In the genomic region with DNA sequence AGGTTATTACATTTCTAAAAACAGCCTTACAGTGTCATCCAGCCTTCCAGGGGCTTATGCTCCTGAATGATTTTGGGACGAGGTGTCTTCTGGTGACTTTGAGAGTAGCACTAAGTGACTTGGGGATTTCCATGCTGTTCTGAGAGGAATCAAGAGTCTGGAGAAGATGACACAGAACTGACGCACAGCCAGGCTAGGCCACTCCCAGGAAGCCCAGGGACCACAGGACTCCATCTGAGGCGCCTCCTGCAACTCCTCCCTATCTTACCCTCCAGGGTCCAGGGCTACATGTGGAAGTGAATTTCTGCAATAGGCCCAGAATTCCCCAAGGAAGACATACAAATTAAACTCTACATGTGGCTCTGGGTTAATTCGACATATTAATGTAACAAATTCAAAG, we compare ENCODE assay signal across 9 cellular contexts.
DNase-seq lines count a peak whose midpoint lies in the region; ATAC-seq, FAIRE-seq and TF ChIP-seq lines count a peak whose summit lies in the region.
"Had no signal": no experiment of that assay in that cellular context is flagged by ENCODE, and none has a peak within 500 bp of the region (broad histone marks: within the 10 kb centered on the region; RNA-seq: fewer than 3 reads in every experiment).

No MANE protein-coding gene starts in this region.

- H3K27ac ChIP-seq in IMR-90 (ENCODE audit: insufficient read depth, low read length) (no peak overlapping the region), pancreas (no peak overlapping the region)

- no peak overlapping the region for H3K18ac ChIP-seq in IMR-90 (ENCODE audit: low read depth, low read length)

- no peak overlapping the region for H3K4ac ChIP-seq in IMR-90 (ENCODE audit: low read depth, low read length)

- DNase-seq in CD14-positive monocyte (ENCODE audit: low spot score) (peak; percentile 64), IMR-90 (peak; percentile 74), naive B cell (no peak), Ammon's horn (ENCODE audit: low spot score) (no peak), pancreas (no peak)
- DNase-seq in activated T-cell treated with anti-CD3 and anti-CD28 coated beads, Interleukin-2, amount 50 U/mL, for 72 hours, result peak; percentile 43 to 52
- DNase-seq: NCI-H2171 had no signal

- H3K9ac ChIP-seq in IMR-90 (ENCODE audit: low read depth, low read length), result no peak overlapping the region

- no peak overlapping the region for H4K8ac ChIP-seq in IMR-90 (ENCODE audit: low read depth in 2 of 2, low read length in 2 of 2)

- H3K23ac ChIP-seq in IMR-90 (ENCODE audit: low read depth, low read length), result no peak overlapping the region

- no peak for TF ChIP-seq RAD21 in IMR-90 (IDR thresholded peaks at IDR 0.05; ENCODE audit: low read length)

- CTCF ChIA-PET in IMR-90 (lab: Yijun Ruan, JAX), result no interaction called here

- peaks cover 0 to 6% (median 2%) of the 10 kb centered on the region in 7 donors for H3K9me3 Mint-ChIP-seq in CD14-positive monocyte
- peaks cover 0 to 1% of the 10 kb centered on the region in 2 donors for H3K9me3 Mint-ChIP-seq in activated T-cell treated with anti-CD3 and anti-CD28 coated beads, Interleukin-2, amount 50 U/mL, for 72 hours
- peaks cover 0 to 6% (median 0%) of the 10 kb centered on the region in 7 donors for H3K9me3 Mint-ChIP-seq in naive B cell

- POLR2A ChIA-PET in IMR-90 (lab: Charles Lee; ENCODE audit: unreplicated experiment), result no interaction called here

- H3K4me1 Mint-ChIP-seq in CD14-positive monocyte (peaks cover 7% of the 10 kb centered on the region), naive B cell (peaks cover 0 to under 1% (median 0%) of the 10 kb centered on the region in 3 donors)
- H3K4me1 Mint-ChIP-seq in activated T-cell treated with anti-CD3 and anti-CD28 coated beads, Interleukin-2, amount 50 U/mL, for 72 hours (ENCODE audit: low read depth), result peaks cover 7% of the 10 kb centered on the region

- TF ChIP-seq CTCF in CD14-positive monocyte (IDR thresholded peaks at IDR 0.05), result no peak
- no peak for TF ChIP-seq CTCF in IMR-90 (conservative IDR thresholded peaks at IDR 0.05; ENCODE audit: low read depth, low read length)
- TF ChIP-seq CTCF in pancreas (IDR thresholded peaks at IDR 0.05), result no peak

- no peak overlapping the region for H2AK9ac ChIP-seq in IMR-90 (replicated peaks; ENCODE audit: low read depth, low read length, poor library complexity)

- H3K4me3 ChIP-seq in IMR-90 (ENCODE audit: insufficient read depth, low read depth, low read length), result no peak overlapping the region
- H3K4me3 ChIP-seq in pancreas, result no peak overlapping the region

- no CpG with 5 or more reads among the region's 4 CpGs for WGBS in IMR-90 (ENCODE audit: extremely low coverage in 2 of 2, insufficient read length in 1 of 2), 2 experiments
- 54 to 64% methylated on average over 4 of the region's 4 CpGs for WGBS in pancreas, 2 donors

- H3K36me3 ChIP-seq in IMR-90 (ENCODE audit: control insufficient read depth, insufficient read depth, low read length) (no peaks in the 10 kb centered on the region), pancreas (no peaks in the 10 kb centered on the region)

- H4K91ac ChIP-seq in IMR-90 (ENCODE audit: insufficient read depth, low read depth, low read length), result no peak overlapping the region

- BruUV-seq in IMR-90 (replicated peaks; lab: Mats Ljungman, UMichigan), result no TSS peak

- no peak overlapping the region for H3K4me2 ChIP-seq in IMR-90 (ENCODE audit: low read depth, low read length)

- TF ChIP-seq POLR2A in IMR-90 (IDR thresholded peaks at IDR 0.05; ENCODE audit: low read depth, low read length), result no peak

- no peak overlapping the region for H3K4me3 Mint-ChIP-seq in CD14-positive monocyte
- peak overlapping the region; percentile 16 to 17 for H3K4me3 Mint-ChIP-seq in activated T-cell treated with anti-CD3 and anti-CD28 coated beads, Interleukin-2, amount 50 U/mL, for 72 hours
- H3K4me3 Mint-ChIP-seq in naive B cell, result peak overlapping the region in 1 of 8 donors; percentile 35

- H3K56ac ChIP-seq in IMR-90 (ENCODE audit: extremely low read depth, insufficient read depth, low read length), result no peak overlapping the region

- peak; percentile 35; the same call in 1 of the 2 replicates for ATAC-seq in IMR-90 (ENCODE audit: low read depth)
- peak; percentile 97 for ATAC-seq in activated T-cell treated with anti-CD3 and anti-CD28 coated beads, Interleukin-2, amount 50 U/mL, for 72 hours (replicated peaks in 1 of 2)
- ATAC-seq in naive B cell (ENCODE audit: low read depth in 2 of 2), result peak; percentile 48 to 63
- ATAC-seq in pancreas, result no peak
- ATAC-seq in HG02623 (IDR thresholded peaks at IDR 0.05; ENCODE audit: unreplicated experiment), result no peak
- no peak for ATAC-seq in GM21360 (IDR thresholded peaks at IDR 0.05; ENCODE audit: unreplicated experiment)

- intact Hi-C loops in CD14-positive monocyte (cut with micrococcal nuclease), result loop anchor here in 1 of 2 donors (10.0 kb wide), 1 partner anchor 53 kb away; no protein-coding TSS in a partner anchor
- intact Hi-C loops in IMR-90 (cut with micrococcal nuclease), result no loop called here
- intact Hi-C loops in pancreas (cut with DNase I), result no loop called here

- H3K14ac ChIP-seq in IMR-90 (replicated peaks; ENCODE audit: low read depth, low read length), result no peak overlapping the region

- H2AFZ ChIP-seq in IMR-90 (replicated peaks; ENCODE audit: low read length, poor library complexity), result no peak overlapping the region

- peak overlapping the region in 3 of 7 donors; percentile 13 to 50 (median 33) for H3K27ac Mint-ChIP-seq in CD14-positive monocyte
- H3K27ac Mint-ChIP-seq in activated T-cell treated with anti-CD3 and anti-CD28 coated beads, Interleukin-2, amount 50 U/mL, for 72 hours, result no peak overlapping the region
- H3K27ac Mint-ChIP-seq in naive B cell, result peak overlapping the region in 1 of 6 donors; percentile 47

- no peak overlapping the region for H2BK5ac ChIP-seq in IMR-90 (ENCODE audit: low read depth, low read length, poor library complexity, severe bottlenecking)

- H3K27me3 Mint-ChIP-seq in CD14-positive monocyte (ENCODE audit: low read depth in 3 of 3) (peaks cover 0 to 2% (median 0%) of the 10 kb centered on the region in 3 donors), naive B cell (no peaks in the 10 kb centered on the region)
- H3K27me3 Mint-ChIP-seq in activated T-cell treated with anti-CD3 and anti-CD28 coated beads, Interleukin-2, amount 50 U/mL, for 72 hours (ENCODE audit: low read depth), result no peaks in the 10 kb centered on the region

- H4K20me1 ChIP-seq in IMR-90 (ENCODE audit: insufficient read depth, low read length), result no peaks in the 10 kb centered on the region

- in situ Hi-C loops in IMR-90 (cut with MboI; ENCODE audit: low sequenced_read_pairs), result no loop called here

- H3K9me3 ChIP-seq in IMR-90 (ENCODE audit: control insufficient read depth, insufficient read depth, low read length) (no peaks in the 10 kb centered on the region), pancreas (no peaks in the 10 kb centered on the region)

- dilution Hi-C loops in IMR-90 (cut with HindIII; ENCODE audit: low sequenced_read_pairs, unreplicated experiment), result no loop called here

- H3K4me1 ChIP-seq in IMR-90 (ENCODE audit: control insufficient read depth, insufficient read depth, low read length) (no peaks in the 10 kb centered on the region), pancreas (no peaks in the 10 kb centered on the region)

- no peak overlapping the region for H2BK120ac ChIP-seq in IMR-90 (ENCODE audit: low read depth, low read length)

- H2BK20ac ChIP-seq in IMR-90 (ENCODE audit: low read depth, low read length), result no peak overlapping the region

- FAIRE-seq in pancreas (lab: Jason Lieb, UNC), result no peak

- no peak overlapping the region for H4K5ac ChIP-seq in IMR-90 (ENCODE audit: low read depth, low read length)

- no peaks in the 10 kb centered on the region for H3K9me1 ChIP-seq in IMR-90 (ENCODE audit: insufficient read depth, low read length)

- no peak overlapping the region for H2AK5ac ChIP-seq in IMR-90 (ENCODE audit: low read depth, low read length)

- H3K27me3 ChIP-seq in IMR-90 (ENCODE audit: control insufficient read depth, insufficient read depth, low read length), result no peaks in the 10 kb centered on the region; the same call in none of the 2 replicates
- no peaks in the 10 kb centered on the region for H3K27me3 ChIP-seq in pancreas

- no peaks in the 10 kb centered on the region for H3K79me1 ChIP-seq in IMR-90 (ENCODE audit: low read depth in 1 of 2, low read length in 2 of 2)

- H3K36me3 Mint-ChIP-seq in CD14-positive monocyte, result peaks cover 3 to 6% of the 10 kb centered on the region in 2 donors
- H3K36me3 Mint-ChIP-seq in activated T-cell treated with anti-CD3 and anti-CD28 coated beads, Interleukin-2, amount 50 U/mL, for 72 hours (ENCODE audit: insufficient read depth in 2 of 2), result no peaks in the 10 kb centered on the region
- H3K36me3 Mint-ChIP-seq in naive B cell, result no peaks in the 10 kb centered on the region

- H2BK15ac ChIP-seq in IMR-90 (ENCODE audit: low read depth, low read length), result no peak overlapping the region

TF ChIP-seq in IMR-90, 13 proteins besides CTCF, POLR2A, EP300 and RAD21 (continues in another document):
- TF ChIP-seq ELK1 (IDR thresholded peaks at IDR 0.05; ENCODE audit: borderline replicate concordance, low read depth, low read length), result no peak
- no peak for TF ChIP-seq MXI1 (IDR thresholded peaks at IDR 0.05; ENCODE audit: borderline replicate concordance, low read depth, low read length)
- no peak for TF ChIP-seq FOS (IDR thresholded peaks at IDR 0.05; ENCODE audit: low read depth, low read length)
- no peak for TF ChIP-seq CEBPB (IDR thresholded peaks at IDR 0.05; ENCODE audit: low read depth, low read length)
- TF ChIP-seq SMC3 (IDR thresholded peaks at IDR 0.05; ENCODE audit: low read depth, low read length), result no peak
- no peak for TF ChIP-seq RFX5 (IDR thresholded peaks at IDR 0.05; ENCODE audit: low read depth, low read length)
- TF ChIP-seq MAZ (IDR thresholded peaks at IDR 0.05; ENCODE audit: borderline replicate concordance, low read depth, low read length), result no peak
- no peak for TF ChIP-seq NFE2L2 (IDR thresholded peaks at IDR 0.05; ENCODE audit: low read depth, low read length)
- no peak for TF ChIP-seq MAFK (IDR thresholded peaks at IDR 0.05; ENCODE audit: low read depth, low read length)

Comparison
In these comparisons a context has a peak if more than half of its experiments do, and no peak if none do; other contexts are left out.
1. DNase-seq: peak in CD14-positive monocyte (single experiment), IMR-90 (single experiment) and activated T-cell treated with anti-CD3 and anti-CD28 coated beads, Interleukin-2, amount 50 U/mL, for 72 hours (2 of 2); none in naive B cell (single experiment), Ammon's horn (single experiment) and pancreas (0 of 6).
2. H3K4me3 Mint-ChIP-seq: peak in activated T-cell treated with anti-CD3 and anti-CD28 coated beads, Interleukin-2, amount 50 U/mL, for 72 hours (2 of 2); none in CD14-positive monocyte (0 of 2).
3. ATAC-seq: peak in IMR-90 (single experiment), activated T-cell treated with anti-CD3 and anti-CD28 coated beads, Interleukin-2, amount 50 U/mL, for 72 hours (2 of 2) and naive B cell (2 of 2); none in pancreas (0 of 4), HG02623 (single experiment) and GM21360 (single experiment).